In genomic region chrX:153457827-153458466, GRCh38 we compare ENCODE assay signal across 1 cellular context.
TF ChIP-seq lines count a peak whose summit lies in the region.

No MANE protein-coding gene starts in this region.

TF ChIP-seq in GM12878, 131 proteins besides CTCF, POLR2A, EP300 and RAD21:
- TF ChIP-seq MEF2B (IDR thresholded peaks at IDR 0.05; ENCODE audit: partially characterized antibody, poor library complexity, severe bottlenecking) (no peak), EZH2 (IDR thresholded peaks at IDR 0.05; ENCODE audit: borderline replicate concordance, control insufficient read depth, low read depth, low read length) (no peak), PRDM15 (CRISPR knock-in tag; IDR thresholded peaks at IDR 0.05) (no peak), SUPT20H (IDR thresholded peaks at IDR 0.05; ENCODE audit: borderline replicate concordance, control insufficient read depth, low read depth, low read length) (no peak), YBX1 (IDR thresholded peaks at IDR 0.05) (no peak), ZNF384 (IDR thresholded peaks at IDR 0.05; ENCODE audit: borderline replicate concordance, low read depth, low read length) (no peak), YY1 (IDR thresholded peaks at IDR 0.05; ENCODE audit: low read depth, low read length) (no peak), DPF2 (IDR thresholded peaks at IDR 0.05) (no peak)
TF ChIP-seq in GM12878: peak in this region for 0.
